ENCODE assay signal across 20 cellular contexts in genomic region chr7:1455955-1456354, GRCh38. TPM values are rescaled to one million over a fixed set of nuclear protein-coding genes. Genes with fewer than 3 reads are reported as not detected.
A peak's percentile ranks its signal among the peaks of the same experiment; 100 is the strongest.
DNase-seq lines count a peak whose midpoint lies in the region; ATAC-seq and TF ChIP-seq lines count a peak whose summit lies in the region.
"Had no signal": no experiment of that assay in that cellular context is flagged by ENCODE, and none has a peak within 500 bp of the region (broad histone marks: within the 10 kb centered on the region; RNA-seq: fewer than 3 reads in every experiment).

No MANE protein-coding gene starts in this region.

- intact Hi-C loops in HCT116 (cut with micrococcal nuclease), result no loop called here
- intact Hi-C loops in adrenal gland (cut with DNase I), result no loop called here

- H3K27ac ChIP-seq in HCT116 (ENCODE audit: low read depth, low read length), result peak overlapping the region; percentile 75
- H3K27ac ChIP-seq in adrenal gland, result peak overlapping the region in 3 of 5 donors; percentile 6 to 76 (median 21)
- no peak overlapping the region for H3K27ac ChIP-seq in rectal smooth muscle tissue (ENCODE audit: low read depth, low read length)
- H3K27ac ChIP-seq: GM23248 had no signal

- ATAC-seq in HCT116 (no peak), GM21528 (IDR thresholded peaks at IDR 0.05; ENCODE audit: low FRiP score, unreplicated experiment) (no peak), HG03378 (IDR thresholded peaks at IDR 0.05; ENCODE audit: unreplicated experiment) (no peak)
- no peak for ATAC-seq in stimulated activated naive CD8-positive, alpha-beta T cell treated with anti-CD3 and anti-CD28 coated beads, Interleukin-15, Interleukin-2, amounts not matched to agents 100 U/mL and 50 U/mL, for 24 hours
- ATAC-seq: natural killer cell had no signal

- TF ChIP-seq CTCF in HCT116 (IDR thresholded peaks at IDR 0.05 in 2 of 3, conservative IDR thresholded peaks at IDR 0.05 in 1 of 3; ENCODE audit: borderline replicate concordance in 1 of 3, insufficient read depth in 1 of 3, low read depth in 2 of 3, low read length in 2 of 3) (no peak), adrenal gland (IDR thresholded peaks at IDR 0.05) (no peak)

- H3K4me3 ChIP-seq in HCT116 (replicated peaks in 1 of 2; ENCODE audit: low read depth in 1 of 2, low read length in 2 of 2) (peak overlapping the region; percentile 51 to 63), adrenal gland (no peak overlapping the region), iPS-15b (ENCODE audit: low read depth, low read length) (no peak overlapping the region), rectal smooth muscle tissue (ENCODE audit: low read length) (peak overlapping the region; percentile 32)
- H3K4me3 ChIP-seq: GM23248 had no signal

- POLR2A ChIA-PET in HCT116 (lab: Charles Lee), result no interaction called here

- H3K9me2 ChIP-seq in HCT116 (ENCODE audit: insufficient read depth), result no peaks in the 10 kb centered on the region

- RAD21 ChIA-PET in HCT116 (lab: Charles Lee; ENCODE audit: low non-redundant PET in 1 of 2, low total read pairs in 2 of 2, uncharacterized antibody in 2 of 2, unreplicated experiment in 2 of 2), result no interaction called here

- H3K27me3 ChIP-seq in HCT116 (ENCODE audit: insufficient read depth, low read length) (no peaks in the 10 kb centered on the region), adrenal gland (no peaks in the 10 kb centered on the region), iPS-15b (ENCODE audit: control insufficient read depth, insufficient read depth, low read length) (no peaks in the 10 kb centered on the region), rectal smooth muscle tissue (ENCODE audit: control insufficient read depth, insufficient read depth, low read length) (no peaks in the 10 kb centered on the region)

- H3K4me2 ChIP-seq in HCT116 (ENCODE audit: low read length), result peak overlapping the region; percentile 97

- H3K4me1 ChIP-seq in HCT116 (ENCODE audit: control insufficient read depth in 1 of 2, insufficient read depth in 2 of 2, low read length in 2 of 2), result peaks cover 41 to 54% of the 10 kb centered on the region in 2 experiments
- peaks cover 52 to 65% of the 10 kb centered on the region in 2 donors for H3K4me1 ChIP-seq in adrenal gland (replicated peaks in 1 of 2)
- no peaks in the 10 kb centered on the region for H3K4me1 ChIP-seq in iPS-15b (ENCODE audit: control insufficient read depth, insufficient read depth, low read length)
- H3K4me1 ChIP-seq in rectal smooth muscle tissue (ENCODE audit: control insufficient read depth, insufficient read depth, low read length), result peaks cover 8% of the 10 kb centered on the region

- H3K79me2 ChIP-seq in HCT116 (ENCODE audit: insufficient read depth, low read length), result peaks cover 81% of the 10 kb centered on the region

- DNase-seq in HCT116 (ENCODE audit: low read depth, low spot score) (no peak), adrenal gland (no peak), NCI-H2081 treated with DMSO at 0.1 percent for 48 hours (lab: John Stamatoyannopoulos, UW) (no peak)
- DNase-seq in stimulated activated naive CD8-positive, alpha-beta T cell treated with anti-CD3 and anti-CD28 coated beads, Interleukin-15, Interleukin-2, amounts not matched to agents 100 U/mL and 50 U/mL, for 24 hours, result no peak
- DNase-seq: activated CD4-positive, alpha-beta T cell treated with anti-CD3 and anti-CD28 coated beads for 48 hours; activated naive CD8-positive, alpha-beta T cell treated with anti-CD3 and anti-CD28 coated beads, Interleukin-2, amount 10 ng/mL, durations not matched to agents 7 days and 5 days; activated T-cell treated with anti-CD3 and anti-CD28 coated beads, Interleukin-2, amount 50 U/mL, for 1 hour; COR-L47; effector memory CD4-positive, alpha-beta T cell; foreskin fibroblast; GM23248; KBM-7; natural killer cell; NCI-H1092; NCI-H2171 treated with DMSO at 0.1 percent for 48 hours; SIG-M5 had no signal

- CTCF ChIA-PET in HCT116 (lab: Charles Lee), result interaction anchor here (1.0 to 1.4 kb wide), 4 partner anchors 18 to 279 kb away, joined by 3 to 4 read pairs (median 4); no protein-coding TSS in a partner anchor

- H3K9me3 ChIP-seq in HCT116 (ENCODE audit: control insufficient read depth in 1 of 2, insufficient read depth in 1 of 2, low read depth in 1 of 2, low read length in 2 of 2), result no peaks in the 10 kb centered on the region
- H3K9me3 ChIP-seq in adrenal gland (replicated peaks in 1 of 3), result no peaks in the 10 kb centered on the region
- H3K9me3 ChIP-seq in iPS-15b (ENCODE audit: control insufficient read depth, insufficient read depth, low read length), result no peaks in the 10 kb centered on the region

- no peak overlapping the region for H2AFZ ChIP-seq in HCT116 (ENCODE audit: low read depth, low read length, poor library complexity, severe bottlenecking)
- H2AFZ ChIP-seq: GM23248 had no signal

- 72 to 83% (median 78%) methylated on average over 12 to 13 of the region's 13 CpGs for WGBS in adrenal gland, 4 donors

- TF ChIP-seq POLR2A in HCT116 (IDR thresholded peaks at IDR 0.05; ENCODE audit: borderline replicate concordance, extremely low read depth, insufficient read depth, insufficient read length) (no peak), adrenal gland (IDR thresholded peaks at IDR 0.05) (no peak)

- TF ChIP-seq RAD21 in HCT116 (IDR thresholded peaks at IDR 0.05; ENCODE audit: low read depth), result no peak

- H3K9ac ChIP-seq in HCT116 (ENCODE audit: low read length), result peak overlapping the region; percentile 65
- H3K9ac ChIP-seq in iPS-15b (ENCODE audit: low read depth, low read length), result peak overlapping the region; percentile 12
- no peak overlapping the region for H3K9ac ChIP-seq in rectal smooth muscle tissue (ENCODE audit: low read length)
- H3K9ac ChIP-seq: GM23248 had no signal

- no TSS peak for BruUV-seq in HCT116 (replicated peaks; lab: Mats Ljungman, UMichigan)

- no peaks in the 10 kb centered on the region; a peak in 1 of 4 replicates for H3K36me3 ChIP-seq in HCT116 (ENCODE audit: control insufficient read depth in 1 of 2, insufficient read depth in 2 of 2, low read length in 2 of 2)
- no peaks in the 10 kb centered on the region for H3K36me3 ChIP-seq in adrenal gland (replicated peaks in 1 of 2)
- H3K36me3 ChIP-seq in iPS-15b (ENCODE audit: control insufficient read depth, insufficient read depth, low read length), result no peaks in the 10 kb centered on the region
- no peaks in the 10 kb centered on the region for H3K36me3 ChIP-seq in rectal smooth muscle tissue (ENCODE audit: control insufficient read depth, insufficient read depth, low read length)

- no peaks in the 10 kb centered on the region for H4K20me1 ChIP-seq in HCT116 (ENCODE audit: insufficient read depth)

TF ChIP-seq in HCT116, 20 proteins besides CTCF, POLR2A, EP300 and RAD21:
- TF ChIP-seq POLR2AphosphoS5 (IDR thresholded peaks at IDR 0.05; ENCODE audit: low read depth, low read length) (no peak), EGR1 (IDR thresholded peaks at IDR 0.05; ENCODE audit: low read depth) (no peak), ATF3 (IDR thresholded peaks at IDR 0.05) (no peak), YY1 (IDR thresholded peaks at IDR 0.05; ENCODE audit: extremely low read depth, insufficient replicate concordance, low read depth, low read length) (no peak), JUND (IDR thresholded peaks at IDR 0.05) (no peak), CEBPB (IDR thresholded peaks at IDR 0.05; ENCODE audit: low read depth) (no peak), SP1 (IDR thresholded peaks at IDR 0.05; ENCODE audit: low read depth) (no peak), ZFX (IDR thresholded peaks at IDR 0.05) (no peak), TCF7L2 (IDR thresholded peaks at IDR 0.05; ENCODE audit: borderline replicate concordance, extremely low read depth, insufficient read depth, insufficient read length) (no peak), FOSL1 (IDR thresholded peaks at IDR 0.05; ENCODE audit: low read depth) (no peak), CBX3 (IDR thresholded peaks at IDR 0.05; ENCODE audit: low read depth) (no peak), SRF (IDR thresholded peaks at IDR 0.05; ENCODE audit: low read depth) (no peak)
- TF ChIP-seq, protein P1, sequence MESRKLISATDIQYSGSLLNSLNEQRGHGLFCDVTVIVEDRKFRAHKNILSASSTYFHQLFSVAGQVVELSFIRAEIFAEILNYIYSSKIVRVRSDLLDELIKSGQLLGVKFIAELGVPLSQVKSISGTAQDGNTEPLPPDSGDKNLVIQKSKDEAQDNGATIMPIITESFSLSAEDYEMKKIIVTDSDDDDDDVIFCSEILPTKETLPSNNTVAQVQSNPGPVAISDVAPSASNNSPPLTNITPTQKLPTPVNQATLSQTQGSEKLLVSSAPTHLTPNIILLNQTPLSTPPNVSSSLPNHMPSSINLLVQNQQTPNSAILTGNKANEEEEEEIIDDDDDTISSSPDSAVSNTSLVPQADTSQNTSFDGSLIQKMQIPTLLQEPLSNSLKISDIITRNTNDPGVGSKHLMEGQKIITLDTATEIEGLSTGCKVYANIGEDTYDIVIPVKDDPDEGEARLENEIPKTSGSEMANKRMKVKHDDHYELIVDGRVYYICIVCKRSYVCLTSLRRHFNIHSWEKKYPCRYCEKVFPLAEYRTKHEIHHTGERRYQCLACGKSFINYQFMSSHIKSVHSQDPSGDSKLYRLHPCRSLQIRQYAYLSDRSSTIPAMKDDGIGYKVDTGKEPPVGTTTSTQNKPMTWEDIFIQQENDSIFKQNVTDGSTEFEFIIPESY (IDR thresholded peaks at IDR 0.05; ENCODE audit: extremely low read depth, insufficient replicate concordance, low read length), result no peak

RNA-seq across cellular contexts. Expression of gene MICALL2, which starts 3.3 kb away (rescaled TPM):
- total RNA-seq in HCT116 (2021; ENCODE audit: unreplicated experiment), result 60.7 TPM
- 37.9 and 38.6 TPM in 2 replicates for polyA plus RNA-seq in HCT116 (2012)
- total RNA-seq in adrenal gland, result 100 to 1,000 TPM in 2 of 8 donors, 10 to 100 TPM in 6; 29.9 to 174 (median 77.7) TPM
- polyA plus RNA-seq in adrenal gland, result 1,000 to 10,000 TPM in 1 of 3 donors, 100 to 1,000 TPM in 1, 1 to 10 TPM in 1; 7.9 to 1,057 (median 368) TPM

RNA-seq across cellular contexts. Expression of gene INTS1, which starts 48.2 kb away (rescaled TPM):
- total RNA-seq in HCT116 (2021; ENCODE audit: unreplicated experiment) (167 TPM), adrenal gland (100 to 1,000 TPM in 2 of 8 donors, 10 to 100 TPM in 6; 44.3 to 110 (median 72.8) TPM)
- polyA plus RNA-seq in HCT116 (2012), result 100 TPM in 2 replicates
- 100 to 1,000 TPM in 1 of 3 donors, 10 to 100 TPM in 1, 1 to 10 TPM in 1; 4.7 to 152 (median 77.6) TPM for polyA plus RNA-seq in adrenal gland

Comparison
In these comparisons a context has a peak if more than half of its experiments do, and no peak if none do; other contexts are left out.
1. H3K4me3 ChIP-seq: peak in HCT116 (2 of 2) and rectal smooth muscle tissue (single experiment); none in adrenal gland (0 of 4) and iPS-15b (single experiment).